Comparison of ENCODE assay signal across 14 cellular contexts in the genomic region with DNA sequence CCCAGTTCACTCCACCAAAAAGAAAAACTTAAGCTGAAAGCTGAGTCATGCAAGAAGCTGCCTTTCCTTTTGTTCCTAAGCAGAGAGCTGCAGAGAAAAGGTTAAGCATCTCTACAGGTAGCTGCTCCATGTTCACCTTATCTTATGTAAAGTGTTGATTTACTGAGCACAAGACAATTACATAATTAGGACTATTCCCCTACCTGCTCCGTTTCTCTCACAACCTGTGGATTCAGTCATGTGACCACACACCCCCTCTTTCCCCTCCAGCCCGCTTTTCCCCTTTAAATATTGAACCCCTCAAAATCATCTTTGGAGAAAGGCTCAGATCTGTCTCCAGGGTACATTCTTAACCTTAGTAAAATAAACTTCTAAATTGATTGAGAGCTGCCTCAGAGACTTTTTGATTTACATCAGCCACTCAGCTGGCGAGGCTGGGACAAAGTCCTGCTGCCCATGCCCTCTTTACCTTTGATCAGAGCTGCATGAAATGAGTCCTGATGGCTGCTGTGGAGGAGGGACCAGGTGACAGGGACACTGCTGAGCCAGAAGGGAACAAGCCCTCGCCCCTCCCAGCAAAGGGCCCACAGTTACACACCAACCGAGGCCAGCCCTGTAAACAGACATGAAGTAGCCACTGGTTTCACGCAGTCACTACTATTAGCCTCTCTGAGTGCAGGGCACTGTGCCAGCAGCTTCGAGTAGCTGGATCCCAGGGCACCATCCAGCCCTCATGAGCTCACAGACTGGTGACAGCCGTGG. TPM values are rescaled to one million over a fixed set of nuclear protein-coding genes. Genes with fewer than 3 reads are reported as not detected.
DNase-seq lines count a peak whose midpoint lies in the region; ATAC-seq and TF ChIP-seq lines count a peak whose summit lies in the region.
"Had no signal": no experiment of that assay in that cellular context is flagged by ENCODE, and none has a peak within 500 bp of the region (broad histone marks: within the 10 kb centered on the region; RNA-seq: fewer than 3 reads in every experiment).

No MANE protein-coding gene starts in this region.

- H3K27ac Mint-ChIP-seq in activated T-cell treated with anti-CD3 and anti-CD28 coated beads, Interleukin-2, amount 50 U/mL, for 24 hours = no peak overlapping the region
- H3K27ac Mint-ChIP-seq in effector memory CD8-positive, alpha-beta T cell = peak overlapping the region in 1 of 2 donors; percentile 45

- H3K4me3 Mint-ChIP-seq in activated T-cell treated with anti-CD3 and anti-CD28 coated beads, Interleukin-2, amount 50 U/mL, for 24 hours = no peak overlapping the region
- H3K4me3 Mint-ChIP-seq in effector memory CD8-positive, alpha-beta T cell = no peak overlapping the region

- TF ChIP-seq CTCF in body of pancreas (IDR thresholded peaks at IDR 0.05) = no peak

- intact Hi-C loops in body of pancreas (cut with DNase I) = no loop called here

- no peaks in the 10 kb centered on the region for H3K27me3 ChIP-seq in body of pancreas
- H3K27me3 ChIP-seq: BLaER1 treated with 17β-estradiol and CSF1 and Interleukin-3, amounts not matched to agents 10 nM and 100 nM; cardiac muscle cell had no signal

- 13 to 28% methylated on average over 6 to 8 of the region's 8 CpGs for WGBS in body of pancreas, 2 donors

- H3K4me1 ChIP-seq in body of pancreas = no peaks in the 10 kb centered on the region

- no peaks in the 10 kb centered on the region for H3K36me3 ChIP-seq in body of pancreas (replicated peaks in 1 of 2; ENCODE audit: insufficient read depth in 1 of 2, low read depth in 2 of 2)
- H3K36me3 ChIP-seq: BLaER1 treated with 17β-estradiol and CSF1 and Interleukin-3, amounts not matched to agents 10 nM and 100 nM; cardiac muscle cell had no signal

- no peak overlapping the region for H3K27ac ChIP-seq in body of pancreas
- H3K27ac ChIP-seq: BLaER1 treated with 17β-estradiol and CSF1 and Interleukin-3, amounts not matched to agents 10 nM and 100 nM; cardiac muscle cell had no signal

- no peaks in the 10 kb centered on the region for H3K9me3 ChIP-seq in body of pancreas
- H3K9me3 ChIP-seq: BLaER1 treated with 17β-estradiol and CSF1 and Interleukin-3, amounts not matched to agents 10 nM and 100 nM; mucosa of descending colon had no signal

- H3K9me3 Mint-ChIP-seq in activated T-cell treated with anti-CD3 and anti-CD28 coated beads, Interleukin-2, amount 50 U/mL, for 24 hours = no peaks in the 10 kb centered on the region
- no peaks in the 10 kb centered on the region for H3K9me3 Mint-ChIP-seq in effector memory CD8-positive, alpha-beta T cell

- no peak overlapping the region for H3K4me3 ChIP-seq in body of pancreas
- H3K4me3 ChIP-seq: BLaER1 treated with 17β-estradiol and CSF1 and Interleukin-3, amounts not matched to agents 10 nM and 100 nM; cardiac muscle cell; mucosa of descending colon had no signal

- H3K36me3 Mint-ChIP-seq in activated T-cell treated with anti-CD3 and anti-CD28 coated beads, Interleukin-2, amount 50 U/mL, for 24 hours (ENCODE audit: low read depth) = no peaks in the 10 kb centered on the region
- H3K36me3 Mint-ChIP-seq in effector memory CD8-positive, alpha-beta T cell (ENCODE audit: insufficient read depth) = peaks cover 10% of the 10 kb centered on the region

- no peak for TF ChIP-seq POLR2A in body of pancreas (IDR thresholded peaks at IDR 0.05)

- H3K4me1 Mint-ChIP-seq in activated T-cell treated with anti-CD3 and anti-CD28 coated beads, Interleukin-2, amount 50 U/mL, for 24 hours (ENCODE audit: low read depth) = no peaks in the 10 kb centered on the region
- H3K4me1 Mint-ChIP-seq in effector memory CD8-positive, alpha-beta T cell (ENCODE audit: low read depth in 2 of 2) = peaks cover 0 to 12% of the 10 kb centered on the region in 2 donors

- DNase-seq in DMS79 treated with DMSO at 0.1 percent for 48 hours (lab: John Stamatoyannopoulos, UW) (peak; percentile 49), NCI-H1417 treated with DMSO at 0.1 percent for 48 hours (lab: John Stamatoyannopoulos, UW) (peak; percentile 2), body of pancreas (peak; percentile 20 to 64 (median 60)), myocyte (ENCODE audit: low read depth) (peak; percentile 9), islet precursor cell (no peak)
- DNase-seq in activated T-cell treated with anti-CD3 and anti-CD28 coated beads, Interleukin-2, amount 50 U/mL, for 24 hours = no peak
- DNase-seq in effector memory CD8-positive, alpha-beta T cell = no peak
- DNase-seq: KG1, mucosa of descending colon, NCI-H524 had no signal

- peaks cover 7% of the 10 kb centered on the region for H3K27me3 Mint-ChIP-seq in activated T-cell treated with anti-CD3 and anti-CD28 coated beads, Interleukin-2, amount 50 U/mL, for 24 hours
- no peaks in the 10 kb centered on the region for H3K27me3 Mint-ChIP-seq in effector memory CD8-positive, alpha-beta T cell

- ATAC-seq in body of pancreas (peak; percentile 38), HG03520 (IDR thresholded peaks at IDR 0.05; ENCODE audit: unreplicated experiment) (no peak)
- no peak for ATAC-seq in effector memory CD8-positive, alpha-beta T cell (replicated peaks)
- ATAC-seq: mucosa of descending colon had no signal

RNA-seq across cellular contexts. Expression of a gene that starts 53.9 kb away (rescaled TPM):
- total RNA-seq in body of pancreas (under 1 TPM in 1 of 2 donors, not detected in 1; 0.26 TPM), myocyte (0.05 TPM in 2 replicates)
- polyA plus RNA-seq in myocyte (2012) = 0.03 TPM
- total RNA-seq: pulmonary artery endothelial cell had no signal
- polyA plus RNA-seq: cardiac muscle cell had no signal

Comparison
In these comparisons a context has a peak if more than half of its experiments do, and no peak if none do; other contexts are left out.
1. DNase-seq: peak in DMS79 treated with DMSO at 0.1 percent for 48 hours (single experiment), NCI-H1417 treated with DMSO at 0.1 percent for 48 hours (single experiment), body of pancreas (4 of 4) and myocyte (single experiment); none in islet precursor cell (single experiment), activated T-cell treated with anti-CD3 and anti-CD28 coated beads, Interleukin-2, amount 50 U/mL, for 24 hours (single experiment) and effector memory CD8-positive, alpha-beta T cell (0 of 3).